Comparison of ENCODE assay signal across 8 cellular contexts in the genomic region with DNA sequence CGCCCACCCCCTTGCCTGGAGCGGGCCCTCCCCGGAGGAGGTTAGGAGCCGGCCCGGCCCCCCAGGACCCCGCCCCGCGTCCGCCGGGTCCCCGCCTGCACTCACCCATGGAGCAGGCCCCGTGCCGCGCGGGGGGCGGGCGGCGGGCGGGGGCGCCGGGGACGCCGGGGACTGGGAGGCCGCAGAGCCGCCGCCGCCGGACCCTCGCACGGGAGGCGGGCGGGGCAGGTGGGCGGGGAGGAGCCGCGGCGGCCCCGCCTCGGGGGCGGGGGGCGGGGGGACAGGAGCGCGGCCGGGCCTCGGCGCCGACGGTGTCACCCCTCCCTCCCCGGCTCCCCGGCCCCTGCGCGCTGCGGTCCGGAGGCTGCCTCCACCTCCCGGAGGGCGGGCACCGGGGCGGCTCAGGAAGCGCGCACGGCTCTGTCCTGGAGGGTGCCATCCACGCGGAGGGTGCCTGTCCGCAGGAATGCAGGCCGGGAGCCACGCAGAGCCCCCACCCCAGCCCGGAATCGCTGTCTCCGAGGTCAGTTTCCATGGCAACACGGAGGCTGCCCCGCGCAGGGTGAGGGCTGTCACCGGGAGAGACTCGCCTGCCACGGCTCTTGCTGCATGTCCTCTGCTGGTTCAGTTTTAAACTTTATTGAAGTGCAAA. TPM values are rescaled to one million over a fixed set of nuclear protein-coding genes. Genes with fewer than 3 reads are reported as not detected.
DNase-seq lines count a peak whose midpoint lies in the region; ATAC-seq, FAIRE-seq and TF ChIP-seq lines count a peak whose summit lies in the region.

No MANE protein-coding gene starts in this region.

- H3K27ac ChIP-seq in ACC112 (ENCODE audit: low read depth, low read length) (no peak overlapping the region), mammary epithelial cell (ENCODE audit: insufficient read depth, low read depth, low read length) (peak overlapping the region; percentile 18), keratinocyte (ENCODE audit: control insufficient read depth, insufficient read depth, low read length) (no peak overlapping the region)

- ATAC-seq in HG03175 (IDR thresholded peaks at IDR 0.05; ENCODE audit: unreplicated experiment) (no peak), GM21717 (IDR thresholded peaks at IDR 0.05; ENCODE audit: unreplicated experiment) (no peak)

- TF ChIP-seq CTCF in mammary epithelial cell (conservative IDR thresholded peaks at IDR 0.05 in 1 of 2, IDR thresholded peaks at IDR 0.05 in 1 of 2; ENCODE audit: extremely low read depth in 1 of 2, insufficient read depth in 1 of 2, low read depth in 1 of 2, low read length in 2 of 2) (no peak), keratinocyte (optimal IDR thresholded peaks at IDR 0.05 in 1 of 3, IDR thresholded peaks at IDR 0.05 in 1 of 3, conservative IDR thresholded peaks at IDR 0.05 in 1 of 3; ENCODE audit: extremely low read depth in 1 of 3, insufficient read depth in 2 of 3, low read length in 3 of 3) (no peak)

- H3K9me3 ChIP-seq in mammary epithelial cell (replicated peaks; ENCODE audit: insufficient read depth, low read length), result no peaks in the 10 kb centered on the region
- no peaks in the 10 kb centered on the region for H3K9me3 ChIP-seq in keratinocyte (ENCODE audit: control insufficient read depth, low read depth, low read length)

- in situ Hi-C loops in mammary epithelial cell (cut with MboI; ENCODE audit: low sequenced_read_pairs in 2 of 2), result no loop called here

- H2AFZ ChIP-seq in ACC112 (ENCODE audit: low read length, unreplicated experiment) (peak overlapping the region; percentile 80), mammary epithelial cell (ENCODE audit: low read depth, low read length) (peak overlapping the region; percentile 91), keratinocyte (ENCODE audit: control insufficient read depth, low read length) (peak overlapping the region; percentile 68)

- no TSS peak for BruUV-seq in mammary epithelial cell (replicated peaks; lab: Mats Ljungman, UMichigan)

- H3K36me3 ChIP-seq in ACC112 (ENCODE audit: insufficient read depth, low read length), result no peaks in the 10 kb centered on the region
- H3K36me3 ChIP-seq in mammary epithelial cell (ENCODE audit: insufficient read depth, low read length), result no peaks in the 10 kb centered on the region
- peaks cover 0 to 2% of the 10 kb centered on the region in 2 experiments for H3K36me3 ChIP-seq in keratinocyte (ENCODE audit: control insufficient read depth in 2 of 2, extremely low read depth in 1 of 2, insufficient read depth in 2 of 2, low read length in 2 of 2)

- H3K4me2 ChIP-seq in mammary epithelial cell (ENCODE audit: insufficient read depth, low read depth, low read length) (peak overlapping the region; percentile 100), keratinocyte (ENCODE audit: control insufficient read depth, extremely low read depth, insufficient read depth, low read depth, low read length) (peak overlapping the region; percentile 85)

- peak overlapping the region; percentile 56 for H3K9ac ChIP-seq in mammary epithelial cell (ENCODE audit: insufficient read depth, low read length)
- H3K9ac ChIP-seq in keratinocyte (ENCODE audit: control insufficient read depth, extremely low read depth, insufficient read depth, low read length), result peak overlapping the region; percentile 72

- H4K20me1 ChIP-seq in mammary epithelial cell (ENCODE audit: insufficient read depth, low read length) (no peaks in the 10 kb centered on the region), keratinocyte (ENCODE audit: control insufficient read depth, extremely low read depth, insufficient read depth, low read length) (no peaks in the 10 kb centered on the region)

- WGBS in mammary epithelial cell (ENCODE audit: low coverage, missing lambda C conversion rate), result 2% methylated on average over 19 of the region's 74 CpGs

- peak overlapping the region; percentile 96 for H3K4me3 ChIP-seq in ACC112 (ENCODE audit: low read depth, low read length)
- peak overlapping the region; percentile 73 to 91 (median 75) for H3K4me3 ChIP-seq in mammary epithelial cell (replicated peaks in 1 of 3; ENCODE audit: insufficient read depth in 1 of 3, low read depth in 2 of 3, low read length in 3 of 3)
- H3K4me3 ChIP-seq in keratinocyte (ENCODE audit: control insufficient read depth in 2 of 3, extremely low read depth in 1 of 3, insufficient read depth in 2 of 3, low read depth in 1 of 3, low read length in 3 of 3), result peak overlapping the region; percentile 63 to 72 (median 70)

- peak; percentile 79 for DNase-seq in HEK293T (ENCODE audit: extremely low spot score)
- DNase-seq in T-helper 2 cell, result peak; percentile 18 to 55 (median 36)
- DNase-seq in mammary epithelial cell, result peak; percentile 63
- no peak for DNase-seq in keratinocyte (ENCODE audit: low read depth, low spot score)
- peak; percentile 31 for DNase-seq in stimulated activated CD4-positive, alpha-beta T cell treated with anti-CD3 and anti-CD28 coated beads, Interleukin-1b, Interleukin-23, amount 100 ng/mL, for 48 hours

- intact Hi-C loops in mammary epithelial cell (cut with micrococcal nuclease), result no loop called here

- no peaks in the 10 kb centered on the region for H3K9me1 ChIP-seq in keratinocyte (ENCODE audit: control insufficient read depth, extremely low read depth, insufficient read depth, low read length)

- peaks cover 52% of the 10 kb centered on the region for H3K4me1 ChIP-seq in ACC112 (ENCODE audit: control insufficient read depth, insufficient read depth, low read length, unreplicated experiment)
- H3K4me1 ChIP-seq in mammary epithelial cell (ENCODE audit: insufficient read depth, low read length), result peaks cover 44% of the 10 kb centered on the region
- H3K4me1 ChIP-seq in keratinocyte (ENCODE audit: control insufficient read depth, extremely low read depth, insufficient read depth, low read length), result peaks cover 25% of the 10 kb centered on the region

- dilution Hi-C loops in mammary epithelial cell (cut with HindIII; ENCODE audit: low sequenced_read_pairs) (no loop called here), keratinocyte (cut with MboI; ENCODE audit: extremely low pct_ligation_motif_present, low sequenced_read_pairs) (no loop called here)

- H3K27me3 ChIP-seq in ACC112 (ENCODE audit: insufficient read depth, low read length) (no peaks in the 10 kb centered on the region), mammary epithelial cell (ENCODE audit: insufficient read depth, low read length) (no peaks in the 10 kb centered on the region), keratinocyte (ENCODE audit: control insufficient read depth, extremely low read depth, insufficient read depth, low read length) (peaks cover 3% of the 10 kb centered on the region)

- FAIRE-seq in keratinocyte (lab: Jason Lieb, UNC), result no peak

- POLR2A ChIA-PET in HEK293T (lab: Yijun Ruan, JAX), result no interaction called here

- H3K79me2 ChIP-seq in ACC112 (ENCODE audit: control insufficient read depth, insufficient read depth, low read length, unreplicated experiment), result peaks cover 12% of the 10 kb centered on the region
- peaks cover 31% of the 10 kb centered on the region for H3K79me2 ChIP-seq in mammary epithelial cell (ENCODE audit: insufficient read depth, low read length)
- no peaks in the 10 kb centered on the region for H3K79me2 ChIP-seq in keratinocyte (ENCODE audit: control insufficient read depth, insufficient read depth, low read length)

- CTCF ChIA-PET in HEK293T (lab: Yijun Ruan, JAX) (no interaction called here), mammary epithelial cell (lab: Charles Lee; ENCODE audit: low non-redundant PET) (no interaction called here)

RNA-seq across cellular contexts. Expression of gene PLEKHG5, which starts 5.9 kb away (rescaled TPM):
- total RNA-seq in mammary epithelial cell, result 10 to 100 TPM; 19.0 to 88.8 TPM
- polyA plus RNA-seq in mammary epithelial cell (25.3 TPM), keratinocyte (11.8 to 27.7 TPM (median 13.4 TPM) in 3 replicates)
- polyA minus RNA-seq in mammary epithelial cell (20.3 TPM), keratinocyte (14.1 to 17.2 TPM (median 15.1 TPM) in 3 replicates)
- polyA plus RNA-seq in keratinocyte (2011; ENCODE audit: low read depth), result 9.4 TPM
- 5.3 and 11.5 TPM in 2 replicates for polyA plus RNA-seq in keratinocyte (2011; cell fraction: cytosol; rRNA removed)
- 67.6 and 102 TPM in 2 replicates for polyA plus RNA-seq in keratinocyte (2011; cell fraction: nucleus; rRNA removed)
- polyA plus RNA-seq in keratinocyte (2012; ENCODE audit: low replicate concordance), result 20.7 and 21.6 TPM in 2 replicates
- polyA minus RNA-seq in keratinocyte (2011; cell fraction: cytosol; rRNA and poly(A)+ RNA removed), result 19.6 TPM
- 41.2 and 42.0 TPM in 2 replicates for polyA minus RNA-seq in keratinocyte (2011; cell fraction: nucleus; rRNA and poly(A)+ RNA removed)

RNA-seq across cellular contexts. Expression of gene TNFRSF25, which starts 31.4 kb away (rescaled TPM):
- 10 to 100 TPM in 1 of 2 donors, 1 to 10 TPM in 1; 6.7 to 60.9 TPM for total RNA-seq in mammary epithelial cell
- 21.0 TPM for polyA plus RNA-seq in mammary epithelial cell
- 5.8 TPM for polyA minus RNA-seq in mammary epithelial cell
- 12.2 to 35.8 TPM (median 12.4 TPM) in 3 replicates for polyA plus RNA-seq in keratinocyte
- 7.1 TPM for polyA plus RNA-seq in keratinocyte (2011; ENCODE audit: low read depth)
- polyA plus RNA-seq in keratinocyte (2011; cell fraction: cytosol; rRNA removed), result 3.6 and 6.6 TPM in 2 replicates
- polyA plus RNA-seq in keratinocyte (2011; cell fraction: nucleus; rRNA removed), result 100 and 140 TPM in 2 replicates
- polyA plus RNA-seq in keratinocyte (2012; ENCODE audit: low replicate concordance), result 16.7 and 29.9 TPM in 2 replicates
- 11.3 to 20.1 TPM (median 11.4 TPM) in 3 replicates for polyA minus RNA-seq in keratinocyte
- 6.1 TPM for polyA minus RNA-seq in keratinocyte (2011; cell fraction: cytosol; rRNA and poly(A)+ RNA removed)
- 17.1 and 23.7 TPM in 2 replicates for polyA minus RNA-seq in keratinocyte (2011; cell fraction: nucleus; rRNA and poly(A)+ RNA removed)

RNA-seq across cellular contexts. Expression of gene NOL9, which starts 57.0 kb away (rescaled TPM):
- total RNA-seq in mammary epithelial cell, result 10 to 100 TPM; 25.5 to 36.4 TPM
- 16.0 TPM for polyA plus RNA-seq in mammary epithelial cell
- 39.8 TPM for polyA minus RNA-seq in mammary epithelial cell
- polyA plus RNA-seq in keratinocyte, result 13.7 to 24.6 TPM (median 23.2 TPM) in 3 replicates
- polyA plus RNA-seq in keratinocyte (2011; ENCODE audit: low read depth), result 6.0 TPM
- 10.7 and 21.0 TPM in 2 replicates for polyA plus RNA-seq in keratinocyte (2011; cell fraction: cytosol; rRNA removed)
- 35.6 and 37.3 TPM in 2 replicates for polyA plus RNA-seq in keratinocyte (2011; cell fraction: nucleus; rRNA removed)
- polyA plus RNA-seq in keratinocyte (2012; ENCODE audit: low replicate concordance), result 5.6 and 9.4 TPM in 2 replicates
- polyA minus RNA-seq in keratinocyte, result 13.0 to 31.4 TPM (median 25.7 TPM) in 3 replicates
- 10.7 TPM for polyA minus RNA-seq in keratinocyte (2011; cell fraction: cytosol; rRNA and poly(A)+ RNA removed)
- 19.4 and 35.4 TPM in 2 replicates for polyA minus RNA-seq in keratinocyte (2011; cell fraction: nucleus; rRNA and poly(A)+ RNA removed)

RNA-seq across cellular contexts. Expression of gene TAS1R1, which starts 57.8 kb away (rescaled TPM):
- under 1 TPM in 1 of 2 donors, not detected in 1; 0.09 TPM for total RNA-seq in mammary epithelial cell
- polyA plus RNA-seq in mammary epithelial cell (0.05 TPM), keratinocyte (not detected in 3 replicates)
- polyA minus RNA-seq in mammary epithelial cell (not detected), keratinocyte (not detected in 3 replicates)
- not detected for polyA plus RNA-seq in keratinocyte (2011; ENCODE audit: low read depth)
- not detected in 2 replicates for polyA plus RNA-seq in keratinocyte (2011; cell fraction: cytosol; rRNA removed)
- polyA plus RNA-seq in keratinocyte (2011; cell fraction: nucleus; rRNA removed), result not detected in 2 replicates
- 0.17 TPM in 1 of 2 replicates, not detected in the other for polyA plus RNA-seq in keratinocyte (2012; ENCODE audit: low replicate concordance)
- polyA minus RNA-seq in keratinocyte (2011; cell fraction: cytosol; rRNA and poly(A)+ RNA removed), result not detected
- not detected in 2 replicates for polyA minus RNA-seq in keratinocyte (2011; cell fraction: nucleus; rRNA and poly(A)+ RNA removed)
